In the genomic region with DNA sequence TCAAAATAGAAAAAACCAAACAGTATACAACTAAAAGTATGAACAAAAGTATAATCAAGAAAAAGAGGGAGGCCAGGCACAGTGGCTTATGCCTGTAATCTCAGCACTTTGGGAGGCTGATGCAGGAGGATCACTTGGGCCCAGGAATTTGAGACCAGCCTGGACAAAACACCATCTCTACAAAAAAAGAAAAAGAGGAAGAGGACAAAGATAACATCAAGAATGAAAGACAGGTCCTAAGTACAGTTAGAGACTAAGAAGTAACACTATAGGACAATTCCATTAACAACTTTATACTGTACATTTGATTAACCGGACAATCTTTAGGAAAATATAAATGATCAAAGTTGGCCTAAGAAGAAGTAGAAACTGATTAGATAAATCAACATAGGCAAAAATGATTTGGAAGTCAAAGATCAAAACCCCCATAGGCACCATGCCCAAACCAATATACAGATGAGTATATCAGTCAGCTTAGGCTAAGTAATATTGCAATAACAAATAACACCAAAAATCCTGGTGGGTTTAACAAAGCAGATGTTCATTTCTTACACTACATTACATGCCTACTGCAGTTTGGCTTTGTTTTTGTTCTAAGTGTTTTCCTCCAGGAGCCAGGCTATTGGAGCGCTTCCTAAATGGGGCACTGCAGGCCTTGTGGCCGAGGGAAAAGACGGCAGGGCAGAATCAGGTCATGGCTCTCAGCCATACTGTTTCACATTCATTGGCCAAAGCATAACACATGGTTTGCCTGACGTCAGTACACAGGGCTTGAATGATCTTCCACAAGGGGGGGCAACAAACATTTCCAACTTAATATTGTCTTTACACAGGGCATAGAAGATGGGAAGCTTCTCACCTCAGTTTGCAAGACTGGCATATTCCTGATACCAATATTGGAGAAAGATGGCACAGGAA, we compare ENCODE assay signal across 9 cellular contexts. TPM values are rescaled to one million over a fixed set of nuclear protein-coding genes. Genes with fewer than 3 reads are reported as not detected.
A peak's percentile ranks its signal among the peaks of the same experiment; 100 is the strongest.
DNase-seq lines count a peak whose midpoint lies in the region; ATAC-seq and TF ChIP-seq lines count a peak whose summit lies in the region.
"Had no signal": no experiment of that assay in that cellular context is flagged by ENCODE, and none has a peak within 500 bp of the region (broad histone marks: within the 10 kb centered on the region; RNA-seq: fewer than 3 reads in every experiment).

No MANE protein-coding gene starts in this region.

- no peak for TF ChIP-seq CTCF in colonic mucosa (IDR thresholded peaks at IDR 0.05)
- no peak for TF ChIP-seq CTCF in body of pancreas (IDR thresholded peaks at IDR 0.05)

- H3K36me3 ChIP-seq in MG63 (no peaks in the 10 kb centered on the region; the same call in 1 of the 2 replicates), colonic mucosa (no peaks in the 10 kb centered on the region), body of pancreas (replicated peaks in 1 of 2; ENCODE audit: insufficient read depth in 1 of 2, low read depth in 2 of 2) (no peaks in the 10 kb centered on the region)
- H3K36me3 ChIP-seq: pancreas had no signal

- peak; percentile 41 for DNase-seq in Daoy (ENCODE audit: low read depth)
- DNase-seq in MG63, result peak; percentile 44
- DNase-seq in amniotic epithelial cell (ENCODE audit: low read depth), result peak; percentile 10
- peak; percentile 48 for DNase-seq in islet precursor cell
- no peak for DNase-seq in colonic mucosa
- no peak for DNase-seq in stimulated activated CD4-positive, alpha-beta T cell treated with anti-CD3 and anti-CD28 coated beads, Interleukin-2, amount 100 ng/mL, for 48 hours
- DNase-seq in body of pancreas, result no peak
- DNase-seq: pancreas had no signal

- no peak overlapping the region for H3K4me3 ChIP-seq in MG63
- H3K4me3 ChIP-seq in colonic mucosa, result no peak overlapping the region
- H3K4me3 ChIP-seq in body of pancreas, result no peak overlapping the region
- H3K4me3 ChIP-seq: pancreas had no signal

- WGBS in body of pancreas, 2 donors, result 51 to 54% methylated on average over 5 of the region's 5 CpGs

- no peak for TF ChIP-seq POLR2A in body of pancreas (IDR thresholded peaks at IDR 0.05)

- no peak overlapping the region for H3K9ac ChIP-seq in colonic mucosa (ENCODE audit: low read depth in 2 of 2, low read length in 2 of 2)

- H3K9me3 ChIP-seq in MG63, result no peaks in the 10 kb centered on the region
- H3K9me3 ChIP-seq in colonic mucosa, result no peaks in the 10 kb centered on the region
- H3K9me3 ChIP-seq in body of pancreas, result no peaks in the 10 kb centered on the region
- H3K9me3 ChIP-seq: pancreas had no signal

- intact Hi-C loops in colonic mucosa (cut with DNase I) (no loop called here), body of pancreas (cut with DNase I) (no loop called here)

- no peaks in the 10 kb centered on the region for H3K4me1 ChIP-seq in colonic mucosa
- H3K4me1 ChIP-seq in body of pancreas, result no peaks in the 10 kb centered on the region
- H3K4me1 ChIP-seq: pancreas had no signal

- H3K27ac ChIP-seq in colonic mucosa, result no peak overlapping the region
- H3K27ac ChIP-seq in body of pancreas, result no peak overlapping the region
- H3K27ac ChIP-seq: pancreas had no signal

- ATAC-seq in body of pancreas (no peak), GM21529 (IDR thresholded peaks at IDR 0.05; ENCODE audit: unreplicated experiment) (no peak)

- H3K27me3 ChIP-seq in MG63 (no peaks in the 10 kb centered on the region), colonic mucosa (no peaks in the 10 kb centered on the region), body of pancreas (no peaks in the 10 kb centered on the region)
- H3K27me3 ChIP-seq: pancreas had no signal

RNA-seq across cellular contexts. Expression of gene HGFAC, which starts 42.2 kb away (rescaled TPM):
- total RNA-seq in Daoy (2014; rRNA removed; shearing (Covaris generic)), result not detected in 2 replicates
- 0.53 TPM in 1 of 2 replicates, not detected in the other for total RNA-seq in MG63 (2014; rRNA removed; shearing (Covaris generic); ENCODE audit: low replicate concordance)
- total RNA-seq in colonic mucosa (under 1 TPM in 1 of 2 donors, not detected in 1; 0.52 TPM), body of pancreas (under 1 TPM in 1 of 2 donors, not detected in 1; 0.78 TPM)

Comparison
In these comparisons a context has a peak if more than half of its experiments do, and no peak if none do; other contexts are left out.
1. DNase-seq: peak in Daoy (single experiment), MG63 (single experiment), amniotic epithelial cell (single experiment) and islet precursor cell (single experiment); none in colonic mucosa (single experiment), stimulated activated CD4-positive, alpha-beta T cell treated with anti-CD3 and anti-CD28 coated beads, Interleukin-2, amount 100 ng/mL, for 48 hours (0 of 2) and body of pancreas (0 of 4).